In genomic region chr1:155241851-155242264, GRCh38 we compare ENCODE assay signal across 2 cellular contexts.
TF ChIP-seq lines count a peak whose summit lies in the region.

No MANE protein-coding gene starts in this region.

TF ChIP-seq in SK-N-SH, 30 proteins besides CTCF, POLR2A, EP300 and RAD21:
- TF ChIP-seq EZH2phosphoT487 (IDR thresholded peaks at IDR 0.05; ENCODE audit: borderline replicate concordance, low read depth) (no peak), REST (IDR thresholded peaks at IDR 0.05; ENCODE audit: low read depth, low read length) (0 out of 2 replicates have a peak, but pooled peaks have one; percentile 10)

TF ChIP-seq in SK-N-SH treated with all-trans-retinoic acid at 6 μM for 48 hours, 23 proteins besides CTCF, POLR2A, EP300 and RAD21:
- TF ChIP-seq BACH2 (CRISPR knock-in tag; IDR thresholded peaks at IDR 0.05; ENCODE audit: borderline replicate concordance) (no peak), ZFP30 (CRISPR knock-in tag; IDR thresholded peaks at IDR 0.05) (no peak), ARNTL (CRISPR knock-in tag; IDR thresholded peaks at IDR 0.05; ENCODE audit: borderline replicate concordance, low read depth) (no peak), ZNF565 (CRISPR knock-in tag; conservative IDR thresholded peaks at IDR 0.05; ENCODE audit: low read depth) (no peak), OSR1 (CRISPR knock-in tag; IDR thresholded peaks at IDR 0.05) (no peak), ZNF70 (CRISPR knock-in tag; IDR thresholded peaks at IDR 0.05) (no peak), ZC3H10 (CRISPR knock-in tag; IDR thresholded peaks at IDR 0.05) (no peak), TOX (CRISPR knock-in tag; IDR thresholded peaks at IDR 0.05; ENCODE audit: borderline replicate concordance) (no peak)
